ENCODE assay signal across 31 cellular contexts in the genomic region with DNA sequence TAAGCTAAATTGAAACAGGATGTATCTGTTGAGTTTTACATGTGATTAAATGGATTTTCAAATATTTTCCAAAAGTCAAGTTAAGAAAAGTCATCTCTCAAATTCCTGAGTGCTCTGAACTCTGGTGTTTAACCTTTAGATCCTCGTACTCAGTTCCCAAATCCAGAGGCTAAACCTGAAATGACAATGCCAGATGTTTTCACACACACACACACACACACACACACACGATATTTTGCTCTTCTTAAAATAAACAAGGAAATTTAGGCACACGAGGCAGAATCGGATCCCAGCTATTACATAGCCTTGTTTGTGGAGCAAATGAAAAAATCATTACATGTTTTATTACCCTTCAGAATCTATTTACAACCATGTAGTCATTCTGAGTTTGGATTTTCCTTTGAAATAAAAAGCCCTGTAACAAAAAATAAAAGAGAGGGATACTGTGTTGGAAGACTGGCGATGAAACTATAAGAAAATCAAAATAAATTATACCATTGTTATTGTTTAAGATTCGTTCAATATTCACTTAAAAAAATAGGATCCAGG.
"Had no signal": no experiment of that assay in that cellular context is flagged by ENCODE, and none has a peak within 500 bp of the region (broad histone marks: within the 10 kb centered on the region; RNA-seq: fewer than 3 reads in every experiment).

No MANE protein-coding gene starts in this region.

- H3K36me3 Mint-ChIP-seq: activated naive CD8-positive, alpha-beta T cell; natural killer cell; neural progenitor cell; stimulated activated naive B cell treated with anti-CD40 and anti-IgM and Interleukin-4, amounts not matched to agents 10 μg/mL and 1 μg/mL and 100 μg/mL, for 72 hours had no signal

- ATAC-seq: activated CD4-positive, alpha-beta T cell treated with anti-CD3 and anti-CD28 coated beads for 36 hours; activated T-cell treated with anti-CD3 and anti-CD28 coated beads, Interleukin-2, amount 50 U/mL, for 72 hours; effector memory CD8-positive, alpha-beta T cell; esophagus mucosa; gastrocnemius medialis; lower lobe of right lung; natural killer cell; psoas muscle; stimulated activated naive B cell treated with anti-CD40 and anti-IgM and Interleukin-4, amounts not matched to agents 10 μg/mL and 1 μg/mL and 100 μg/mL, for 72 hours had no signal

- H3K27me3 ChIP-seq: adrenal gland, brain microvascular endothelial cell, gastrocnemius medialis, neural progenitor cell, stomach, thyroid gland, upper lobe of left lung had no signal

- H2AFZ ChIP-seq: neural progenitor cell, parathyroid adenoma had no signal

- H3K36me3 ChIP-seq: adrenal gland, brain microvascular endothelial cell, gastrocnemius medialis, lower lobe of right lung, neural progenitor cell, stomach, thyroid gland, upper lobe of left lung had no signal

- H3K4me3 ChIP-seq: adrenal gland, gastrocnemius medialis, lower lobe of right lung, neural progenitor cell, psoas muscle, stomach, thyroid gland, upper lobe of left lung had no signal

- H3K4me1 Mint-ChIP-seq: activated CD4-positive, alpha-beta T cell treated with anti-CD3 and anti-CD28 coated beads for 36 hours; neural progenitor cell had no signal

- H3K9me3 ChIP-seq: adrenal gland, gastrocnemius medialis, lower lobe of right lung, psoas muscle, stomach, thyroid gland, upper lobe of left lung had no signal

- H3K4me3 Mint-ChIP-seq: activated CD4-positive, alpha-beta T cell treated with anti-CD3 and anti-CD28 coated beads for 36 hours; activated naive CD8-positive, alpha-beta T cell; activated T-cell treated with anti-CD3 and anti-CD28 coated beads, Interleukin-2, amount 50 U/mL, for 72 hours; effector memory CD8-positive, alpha-beta T cell; natural killer cell; neural progenitor cell; stimulated activated naive B cell treated with anti-CD40 and anti-IgM and Interleukin-4, amounts not matched to agents 10 μg/mL and 1 μg/mL and 100 μg/mL, for 72 hours; T-helper 2 cell treated with Interferon-gamma antibody and Interleukin-4, amounts not matched to agents 5 μg/mL and 100 μg/mL, for 36 hours had no signal

- H3K27ac ChIP-seq: adrenal gland, brain microvascular endothelial cell, gastrocnemius medialis, lower lobe of right lung, neural progenitor cell, parathyroid adenoma, psoas muscle, stomach, thyroid gland, upper lobe of left lung had no signal

- H3K9ac ChIP-seq: neural progenitor cell, parathyroid adenoma had no signal

- H3K79me2 ChIP-seq: parathyroid adenoma had no signal

- H3K4me1 ChIP-seq: adrenal gland, gastrocnemius medialis, lower lobe of right lung, parathyroid adenoma, psoas muscle, stomach, thyroid gland had no signal

- H3K27me3 Mint-ChIP-seq: activated naive CD8-positive, alpha-beta T cell had no signal

- H3K4me2 ChIP-seq: neural progenitor cell had no signal

- H3K27ac Mint-ChIP-seq: activated CD4-positive, alpha-beta T cell treated with anti-CD3 and anti-CD28 coated beads for 36 hours; activated naive CD8-positive, alpha-beta T cell; activated T-cell treated with anti-CD3 and anti-CD28 coated beads, Interleukin-2, amount 50 U/mL, for 72 hours; effector memory CD8-positive, alpha-beta T cell; natural killer cell; neural progenitor cell; stimulated activated naive B cell treated with anti-CD40 and anti-IgM and Interleukin-4, amounts not matched to agents 10 μg/mL and 1 μg/mL and 100 μg/mL, for 72 hours; T-helper 2 cell treated with Interferon-gamma antibody and Interleukin-4, amounts not matched to agents 5 μg/mL and 100 μg/mL, for 36 hours had no signal

- DNase-seq: activated CD4-positive, alpha-beta T cell treated with anti-CD3 and anti-CD28 coated beads for 36 hours; activated CD4-positive, alpha-beta T cell treated with anti-CD3 and anti-CD28 coated beads, Interleukin-2, amount 50 U/mL, for 4 hours; activated CD4-positive, CD25-positive, alpha-beta regulatory T cell; activated naive CD4-positive, alpha-beta T cell; activated T-cell treated with anti-CD3 and anti-CD28 coated beads for 4 hours; activated T-cell treated with anti-CD3 and anti-CD28 coated beads, Interleukin-2, amount 50 U/mL, for 72 hours; adrenal gland; brain microvascular endothelial cell; caudate nucleus; cortex of kidney; effector memory CD8-positive, alpha-beta T cell; gastrocnemius medialis; glutamatergic neuron; islet precursor cell; lower lobe of right lung; mesenchymal stem cell; natural killer cell; occipital lobe; psoas muscle; stimulated activated CD4-positive, alpha-beta T cell treated with anti-CD3 and anti-CD28 coated beads, Interleukin-15, amount 100 ng/mL, for 24 hours; stimulated activated CD4-positive, alpha-beta T cell treated with anti-CD3 and anti-CD28 coated beads, Interleukin-2, amount 100 ng/mL, for 24 hours; stimulated activated naive B cell treated with anti-CD40 and anti-IgM and Interleukin-4, amounts not matched to agents 10 μg/mL and 1 μg/mL and 100 μg/mL, for 72 hours; stomach; T-helper 1 cell; thyroid gland; upper lobe of left lung had no signal

- H3K9me3 Mint-ChIP-seq: activated T-cell treated with anti-CD3 and anti-CD28 coated beads, Interleukin-2, amount 50 U/mL, for 72 hours; effector memory CD8-positive, alpha-beta T cell; natural killer cell; neural progenitor cell; T-helper 2 cell treated with Interferon-gamma antibody and Interleukin-4, amounts not matched to agents 5 μg/mL and 100 μg/mL, for 36 hours had no signal
